Comparison of ENCODE assay signal across 2 cellular contexts in genomic region chr15:32643907-32644445, GRCh38.
TF ChIP-seq lines count a peak whose summit lies in the region.

No MANE protein-coding gene starts in this region.

TF ChIP-seq in HEK293, 187 proteins besides CTCF, POLR2A, EP300 and RAD21:
- TF ChIP-seq ZNF664 (tag by site-specific recombination; IDR thresholded peaks at IDR 0.05): peak; percentile 86
- TF ChIP-seq, protein P1, sequence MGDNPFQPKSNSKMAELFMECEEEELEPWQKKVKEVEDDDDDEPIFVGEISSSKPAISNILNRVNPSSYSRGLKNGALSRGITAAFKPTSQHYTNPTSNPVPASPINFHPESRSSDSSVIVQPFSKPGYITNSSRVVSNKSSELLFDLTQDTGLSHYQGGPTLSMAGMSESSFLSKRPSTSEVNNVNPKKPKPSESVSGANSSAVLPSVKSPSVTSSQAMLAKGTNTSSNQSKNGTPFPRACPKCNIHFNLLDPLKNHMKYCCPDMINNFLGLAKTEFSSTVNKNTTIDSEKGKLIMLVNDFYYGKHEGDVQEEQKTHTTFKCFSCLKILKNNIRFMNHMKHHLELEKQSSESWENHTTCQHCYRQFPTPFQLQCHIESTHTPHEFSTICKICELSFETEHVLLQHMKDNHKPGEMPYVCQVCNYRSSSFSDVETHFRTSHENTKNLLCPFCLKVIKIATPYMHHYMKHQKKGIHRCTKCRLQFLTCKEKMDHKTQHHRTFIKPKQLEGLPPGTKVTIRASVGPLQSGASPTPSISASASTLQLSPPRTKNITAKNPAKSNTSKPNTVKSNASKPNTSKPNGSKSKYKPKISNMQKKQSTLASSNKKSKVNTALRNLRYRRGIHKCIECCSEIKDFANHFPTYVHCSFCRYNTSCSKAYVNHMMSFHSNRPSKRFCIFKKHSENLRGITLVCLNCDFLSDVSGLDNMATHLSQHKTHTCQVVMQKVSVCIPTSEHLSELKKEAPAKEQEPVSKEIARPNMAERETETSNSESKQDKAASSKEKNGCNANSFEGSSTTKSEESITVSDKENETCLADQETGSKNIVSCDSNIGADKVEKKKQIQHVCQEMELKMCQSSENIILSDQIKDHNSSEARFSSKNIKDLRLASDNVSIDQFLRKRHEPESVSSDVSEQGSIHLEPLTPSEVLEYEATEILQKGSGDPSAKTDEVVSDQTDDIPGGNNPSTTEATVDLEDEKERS (tag by site-specific recombination; IDR thresholded peaks at IDR 0.05): no peak
TF ChIP-seq in HEK293: peak in this region for 1.

TF ChIP-seq in K562, 482 proteins besides CTCF, POLR2A, EP300 and RAD21:
- TF ChIP-seq NFE2L1 (tag; IDR thresholded peaks at IDR 0.05; ENCODE audit: borderline replicate concordance, low read depth) (no peak), ZNF3 (CRISPR knock-in tag; IDR thresholded peaks at IDR 0.05) (peak; percentile 65; the same call in 1 of the 2 replicates), ZNF217 (CRISPR knock-in tag; IDR thresholded peaks at IDR 0.05) (no peak), RBBP5 (IDR thresholded peaks at IDR 0.05; ENCODE audit: borderline replicate concordance, insufficient read depth, low read length, poor library complexity, severe bottlenecking) (no peak), ZNF561 (CRISPR knock-in tag; conservative IDR thresholded peaks at IDR 0.05) (no peak), ATF6 (CRISPR knock-in tag; IDR thresholded peaks at IDR 0.05) (no peak), MLX (CRISPR knock-in tag; conservative IDR thresholded peaks at IDR 0.05) (no peak), CBX3 (IDR thresholded peaks at IDR 0.05; ENCODE audit: borderline replicate concordance in 1 of 2, low read length in 2 of 2) (no peak), E4F1 (CRISPR knock-in tag; IDR thresholded peaks at IDR 0.05; ENCODE audit: borderline replicate concordance) (no peak), CSDE1 (IDR thresholded peaks at IDR 0.05) (no peak), DMBX1 (CRISPR knock-in tag; IDR thresholded peaks at IDR 0.05; ENCODE audit: borderline replicate concordance) (no peak), SNAPC5 (CRISPR knock-in tag; IDR thresholded peaks at IDR 0.05) (no peak), SRSF1 (IDR thresholded peaks at IDR 0.05; ENCODE audit: low read depth, low read length) (no peak), RBM25 (IDR thresholded peaks at IDR 0.05; ENCODE audit: low read depth, low read length, severe bottlenecking) (peak; percentile 42)
- TF ChIP-seq, protein P2, sequence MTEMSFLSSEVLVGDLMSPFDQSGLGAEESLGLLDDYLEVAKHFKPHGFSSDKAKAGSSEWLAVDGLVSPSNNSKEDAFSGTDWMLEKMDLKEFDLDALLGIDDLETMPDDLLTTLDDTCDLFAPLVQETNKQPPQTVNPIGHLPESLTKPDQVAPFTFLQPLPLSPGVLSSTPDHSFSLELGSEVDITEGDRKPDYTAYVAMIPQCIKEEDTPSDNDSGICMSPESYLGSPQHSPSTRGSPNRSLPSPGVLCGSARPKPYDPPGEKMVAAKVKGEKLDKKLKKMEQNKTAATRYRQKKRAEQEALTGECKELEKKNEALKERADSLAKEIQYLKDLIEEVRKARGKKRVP (CRISPR knock-in tag; IDR thresholded peaks at IDR 0.05): no peak
- TF ChIP-seq, protein P3, sequence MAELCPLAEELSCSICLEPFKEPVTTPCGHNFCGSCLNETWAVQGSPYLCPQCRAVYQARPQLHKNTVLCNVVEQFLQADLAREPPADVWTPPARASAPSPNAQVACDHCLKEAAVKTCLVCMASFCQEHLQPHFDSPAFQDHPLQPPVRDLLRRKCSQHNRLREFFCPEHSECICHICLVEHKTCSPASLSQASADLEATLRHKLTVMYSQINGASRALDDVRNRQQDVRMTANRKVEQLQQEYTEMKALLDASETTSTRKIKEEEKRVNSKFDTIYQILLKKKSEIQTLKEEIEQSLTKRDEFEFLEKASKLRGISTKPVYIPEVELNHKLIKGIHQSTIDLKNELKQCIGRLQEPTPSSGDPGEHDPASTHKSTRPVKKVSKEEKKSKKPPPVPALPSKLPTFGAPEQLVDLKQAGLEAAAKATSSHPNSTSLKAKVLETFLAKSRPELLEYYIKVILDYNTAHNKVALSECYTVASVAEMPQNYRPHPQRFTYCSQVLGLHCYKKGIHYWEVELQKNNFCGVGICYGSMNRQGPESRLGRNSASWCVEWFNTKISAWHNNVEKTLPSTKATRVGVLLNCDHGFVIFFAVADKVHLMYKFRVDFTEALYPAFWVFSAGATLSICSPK (IDR thresholded peaks at IDR 0.05; ENCODE audit: borderline replicate concordance): no peak
- TF ChIP-seq, protein P4, sequence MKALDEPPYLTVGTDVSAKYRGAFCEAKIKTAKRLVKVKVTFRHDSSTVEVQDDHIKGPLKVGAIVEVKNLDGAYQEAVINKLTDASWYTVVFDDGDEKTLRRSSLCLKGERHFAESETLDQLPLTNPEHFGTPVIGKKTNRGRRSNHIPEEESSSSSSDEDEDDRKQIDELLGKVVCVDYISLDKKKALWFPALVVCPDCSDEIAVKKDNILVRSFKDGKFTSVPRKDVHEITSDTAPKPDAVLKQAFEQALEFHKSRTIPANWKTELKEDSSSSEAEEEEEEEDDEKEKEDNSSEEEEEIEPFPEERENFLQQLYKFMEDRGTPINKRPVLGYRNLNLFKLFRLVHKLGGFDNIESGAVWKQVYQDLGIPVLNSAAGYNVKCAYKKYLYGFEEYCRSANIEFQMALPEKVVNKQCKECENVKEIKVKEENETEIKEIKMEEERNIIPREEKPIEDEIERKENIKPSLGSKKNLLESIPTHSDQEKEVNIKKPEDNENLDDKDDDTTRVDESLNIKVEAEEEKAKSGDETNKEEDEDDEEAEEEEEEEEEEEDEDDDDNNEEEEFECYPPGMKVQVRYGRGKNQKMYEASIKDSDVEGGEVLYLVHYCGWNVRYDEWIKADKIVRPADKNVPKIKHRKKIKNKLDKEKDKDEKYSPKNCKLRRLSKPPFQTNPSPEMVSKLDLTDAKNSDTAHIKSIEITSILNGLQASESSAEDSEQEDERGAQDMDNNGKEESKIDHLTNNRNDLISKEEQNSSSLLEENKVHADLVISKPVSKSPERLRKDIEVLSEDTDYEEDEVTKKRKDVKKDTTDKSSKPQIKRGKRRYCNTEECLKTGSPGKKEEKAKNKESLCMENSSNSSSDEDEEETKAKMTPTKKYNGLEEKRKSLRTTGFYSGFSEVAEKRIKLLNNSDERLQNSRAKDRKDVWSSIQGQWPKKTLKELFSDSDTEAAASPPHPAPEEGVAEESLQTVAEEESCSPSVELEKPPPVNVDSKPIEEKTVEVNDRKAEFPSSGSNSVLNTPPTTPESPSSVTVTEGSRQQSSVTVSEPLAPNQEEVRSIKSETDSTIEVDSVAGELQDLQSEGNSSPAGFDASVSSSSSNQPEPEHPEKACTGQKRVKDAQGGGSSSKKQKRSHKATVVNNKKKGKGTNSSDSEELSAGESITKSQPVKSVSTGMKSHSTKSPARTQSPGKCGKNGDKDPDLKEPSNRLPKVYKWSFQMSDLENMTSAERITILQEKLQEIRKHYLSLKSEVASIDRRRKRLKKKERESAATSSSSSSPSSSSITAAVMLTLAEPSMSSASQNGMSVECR (CRISPR knock-in tag; IDR thresholded peaks at IDR 0.05): no peak
